In genomic region chr9:71781391-71781790, GRCh38 we compare ENCODE assay signal across 9 cellular contexts. TPM values are rescaled to one million over a fixed set of nuclear protein-coding genes. Genes with fewer than 3 reads are reported as not detected.
DNase-seq lines count a peak whose midpoint lies in the region; ATAC-seq and TF ChIP-seq lines count a peak whose summit lies in the region.
"Had no signal": no experiment of that assay in that cellular context is flagged by ENCODE, and none has a peak within 500 bp of the region (broad histone marks: within the 10 kb centered on the region; RNA-seq: fewer than 3 reads in every experiment).

No MANE protein-coding gene starts in this region.

- peak overlapping the region; percentile 34 for H3K4me3 Mint-ChIP-seq in activated T-helper 2 cell treated with anti-CD3 and anti-CD28 coated beads, Interferon-gamma antibody, Interleukin-2, Interleukin-4, amounts not matched to agents 10 μg/mL and 5 μg/mL and 100 μg/mL, durations not matched to agents 14 hours and 24 hours and 36 hours (ENCODE audit: low read depth)

- in situ Hi-C loops in GM13977 (cut with MboI; ENCODE audit: low pct_unique_long_range_greater_than_20kb, low sequenced_read_pairs, unreplicated experiment) = no loop called here

- H3K4me1 Mint-ChIP-seq in activated T-helper 2 cell treated with anti-CD3 and anti-CD28 coated beads, Interferon-gamma antibody, Interleukin-2, Interleukin-4, amounts not matched to agents 10 μg/mL and 5 μg/mL and 100 μg/mL, durations not matched to agents 14 hours and 24 hours and 36 hours (ENCODE audit: low read depth) = peaks cover 48% of the 10 kb centered on the region

- no peaks in the 10 kb centered on the region for H3K27me3 Mint-ChIP-seq in activated T-helper 2 cell treated with anti-CD3 and anti-CD28 coated beads, Interferon-gamma antibody, Interleukin-2, Interleukin-4, amounts not matched to agents 10 μg/mL and 5 μg/mL and 100 μg/mL, durations not matched to agents 14 hours and 24 hours and 36 hours (ENCODE audit: low read depth)

- ATAC-seq in GM18505 (IDR thresholded peaks at IDR 0.05; ENCODE audit: unreplicated experiment) (peak; percentile 80), GM19467 (IDR thresholded peaks at IDR 0.05; ENCODE audit: unreplicated experiment) (peak; percentile 58), HG03064 (IDR thresholded peaks at IDR 0.05; ENCODE audit: low read depth, unreplicated experiment) (peak; percentile 72)
- ATAC-seq: Panc1 had no signal

- no peak for TF ChIP-seq POLR2A in GM18505 (IDR thresholded peaks at IDR 0.05; ENCODE audit: borderline replicate concordance, extremely low read depth, insufficient read depth, insufficient read length)

- peak overlapping the region; percentile 99 for H3K27ac Mint-ChIP-seq in activated T-helper 2 cell treated with anti-CD3 and anti-CD28 coated beads, Interferon-gamma antibody, Interleukin-2, Interleukin-4, amounts not matched to agents 10 μg/mL and 5 μg/mL and 100 μg/mL, durations not matched to agents 14 hours and 24 hours and 36 hours

- no peak for DNase-seq in activated T-helper 2 cell treated with anti-CD3 and anti-CD28 coated beads, Interferon-gamma antibody, Interleukin-2, Interleukin-4, amounts not matched to agents 10 μg/mL and 5 μg/mL and 100 μg/mL, durations not matched to agents 14 hours and 24 hours and 36 hours (ENCODE audit: low spot score)
- DNase-seq in D341Med (ENCODE audit: low spot score) (no peak), NCI-H82 (lab: John Stamatoyannopoulos, UW) (no peak), GM13977 (ENCODE audit: low spot score) (no peak)
- DNase-seq in stimulated activated naive CD4-positive, alpha-beta T cell treated with Interleukin-2 at 50 U/mL for 16 hours (lab: John Stamatoyannopoulos, UW) = no peak

- TF ChIP-seq CTCF in GM13977 (IDR thresholded peaks at IDR 0.05; ENCODE audit: extremely low read depth, insufficient read depth, missing control alignments) = no peak

- H3K36me3 Mint-ChIP-seq in activated T-helper 2 cell treated with anti-CD3 and anti-CD28 coated beads, Interferon-gamma antibody, Interleukin-2, Interleukin-4, amounts not matched to agents 10 μg/mL and 5 μg/mL and 100 μg/mL, durations not matched to agents 14 hours and 24 hours and 36 hours (ENCODE audit: low read depth) = peaks cover 9% of the 10 kb centered on the region

- H3K9me3 Mint-ChIP-seq in activated T-helper 2 cell treated with anti-CD3 and anti-CD28 coated beads, Interferon-gamma antibody, Interleukin-2, Interleukin-4, amounts not matched to agents 10 μg/mL and 5 μg/mL and 100 μg/mL, durations not matched to agents 14 hours and 24 hours and 36 hours = peaks cover 7% of the 10 kb centered on the region

- intact Hi-C loops in activated T-helper 2 cell treated with anti-CD3 and anti-CD28 coated beads, Interferon-gamma antibody, Interleukin-2, Interleukin-4, amounts not matched to agents 10 μg/mL and 5 μg/mL and 100 μg/mL, durations not matched to agents 14 hours and 24 hours and 36 hours (cut with micrococcal nuclease) = loop anchor here (1.0 to 5.0 kb wide), 3 partner anchors 12 to 581 kb away; no protein-coding TSS in a partner anchor

RNA-seq across cellular contexts. Expression of gene CEMIP2, which starts 13.1 kb away (rescaled TPM):
- 44.8 and 45.3 TPM in 2 replicates for total RNA-seq in activated T-helper 2 cell treated with anti-CD3 and anti-CD28 coated beads, Interferon-gamma antibody, Interleukin-2, Interleukin-4, amounts not matched to agents 10 μg/mL and 5 μg/mL and 100 μg/mL, durations not matched to agents 14 hours and 24 hours and 36 hours
